ENCODE assay signal across 8 cellular contexts in the genomic region with DNA sequence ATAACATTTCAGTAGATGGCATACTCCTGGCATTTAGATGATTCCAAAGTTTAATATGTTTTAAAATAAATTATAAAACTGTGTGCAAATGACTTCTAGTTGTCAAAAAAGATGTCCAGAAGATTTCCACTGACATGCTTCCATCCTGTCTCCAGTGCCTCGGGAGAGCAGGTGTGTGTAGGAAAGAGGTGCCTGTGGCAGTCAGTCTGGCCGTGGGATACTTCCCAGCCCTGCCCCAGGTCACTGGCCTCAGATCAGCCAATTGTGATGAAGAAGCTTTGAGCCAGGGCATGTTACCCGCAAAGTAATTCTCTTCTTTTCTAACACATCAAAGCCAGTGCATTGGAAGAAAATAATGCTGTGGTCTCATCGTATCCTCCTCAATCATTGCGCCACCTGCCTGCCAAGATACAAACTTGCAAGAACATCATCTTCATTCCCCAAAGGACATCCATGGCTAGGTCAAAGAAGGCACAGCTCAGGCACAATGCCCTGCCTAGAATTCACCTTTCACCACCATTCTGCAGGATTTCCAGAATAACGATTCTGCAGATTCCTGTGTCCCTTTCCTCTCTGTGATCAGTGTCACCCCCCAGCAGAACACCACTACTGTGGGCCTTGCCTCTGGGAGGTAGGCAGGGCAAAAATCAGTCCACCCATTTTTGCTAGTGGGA. TPM values are rescaled to one million over a fixed set of nuclear protein-coding genes. Genes with fewer than 3 reads are reported as not detected.
A peak's percentile ranks its signal among the peaks of the same experiment; 100 is the strongest.
DNase-seq lines count a peak whose midpoint lies in the region; ATAC-seq and TF ChIP-seq lines count a peak whose summit lies in the region.

No MANE protein-coding gene starts in this region.

- H3K9me3 ChIP-seq in NT2/D1 (ENCODE audit: insufficient read depth, low read length) (no peaks in the 10 kb centered on the region), mammary epithelial cell (replicated peaks; ENCODE audit: insufficient read depth, low read length) (peaks cover 7% of the 10 kb centered on the region)

- no peak overlapping the region for H3K9ac ChIP-seq in NT2/D1 (ENCODE audit: insufficient read length, low read depth)
- no peak overlapping the region for H3K9ac ChIP-seq in mammary epithelial cell (ENCODE audit: insufficient read depth, low read length)

- H3K79me2 ChIP-seq in mammary epithelial cell (ENCODE audit: insufficient read depth, low read length), result no peaks in the 10 kb centered on the region

- BruUV-seq in mammary epithelial cell (replicated peaks; lab: Mats Ljungman, UMichigan), result no TSS peak

- H3K27ac ChIP-seq in mammary epithelial cell (ENCODE audit: insufficient read depth, low read depth, low read length), result no peak overlapping the region

- in situ Hi-C loops in GM13977 (cut with MboI; ENCODE audit: low pct_unique_long_range_greater_than_20kb, low sequenced_read_pairs, unreplicated experiment) (loop anchor here (5.0 to 25.0 kb wide), 2 partner anchors 232 to 472 kb away; no protein-coding TSS in a partner anchor), mammary epithelial cell (cut with MboI; ENCODE audit: low sequenced_read_pairs in 2 of 2) (loop anchor here (5.0 to 25.0 kb wide), 3 partner anchors 257 to 477 kb away; no protein-coding TSS in a partner anchor)

- no peaks in the 10 kb centered on the region for H4K20me1 ChIP-seq in mammary epithelial cell (ENCODE audit: insufficient read depth, low read length)

- CTCF ChIA-PET in mammary epithelial cell (lab: Charles Lee; ENCODE audit: low non-redundant PET), result interaction anchor here (0.5 to 0.6 kb wide), 2 partner anchors 393 to 402 kb away, joined by 3 read pairs; no protein-coding TSS in a partner anchor

- H3K27me3 ChIP-seq in NT2/D1 (ENCODE audit: insufficient read depth, insufficient read length) (peaks cover 28% of the 10 kb centered on the region), mammary epithelial cell (ENCODE audit: insufficient read depth, low read length) (no peaks in the 10 kb centered on the region)

- DNase-seq in CD1c-positive myeloid dendritic cell (ENCODE audit: extremely low spot score), result peak; percentile 45
- DNase-seq in GM13977 (ENCODE audit: low spot score), result no peak
- peak; percentile 46 for DNase-seq in NT2/D1 (ENCODE audit: low read depth, low spot score)
- DNase-seq in mammary epithelial cell, result peak; percentile 60
- DNase-seq in medulla oblongata (ENCODE audit: extremely low spot score), result peak; percentile 51
- no peak for DNase-seq in stimulated activated CD4-positive, alpha-beta T cell treated with anti-CD3 and anti-CD28 coated beads, Interleukin-2, amount 100 ng/mL, for 48 hours

- H3K36me3 ChIP-seq in NT2/D1 (ENCODE audit: insufficient read depth, insufficient read length, low read length) (no peaks in the 10 kb centered on the region), mammary epithelial cell (ENCODE audit: insufficient read depth, low read length) (no peaks in the 10 kb centered on the region)

- 26% methylated on average over 6 of the region's 6 CpGs for WGBS in mammary epithelial cell (ENCODE audit: low coverage, missing lambda C conversion rate)

- TF ChIP-seq CTCF in GM13977 (IDR thresholded peaks at IDR 0.05; ENCODE audit: extremely low read depth, insufficient read depth, missing control alignments), result peak; percentile 57
- peak; percentile 59 to 64 for TF ChIP-seq CTCF in mammary epithelial cell (conservative IDR thresholded peaks at IDR 0.05 in 1 of 2, IDR thresholded peaks at IDR 0.05 in 1 of 2; ENCODE audit: extremely low read depth in 1 of 2, insufficient read depth in 1 of 2, low read depth in 1 of 2, low read length in 2 of 2)

- H2AFZ ChIP-seq in mammary epithelial cell (ENCODE audit: low read depth, low read length), result no peak overlapping the region

- intact Hi-C loops in mammary epithelial cell (cut with micrococcal nuclease), result loop anchor here (2.0 to 5.0 kb wide), 2 partner anchors 113 to 132 kb away; no protein-coding TSS in a partner anchor

- H3K4me3 ChIP-seq in NT2/D1 (ENCODE audit: insufficient read length, low read depth) (no peak overlapping the region), mammary epithelial cell (replicated peaks in 1 of 3; ENCODE audit: insufficient read depth in 1 of 3, low read depth in 2 of 3, low read length in 3 of 3) (no peak overlapping the region)

- no peak overlapping the region for H3K4me2 ChIP-seq in mammary epithelial cell (ENCODE audit: insufficient read depth, low read depth, low read length)

- ATAC-seq in GM19452 (IDR thresholded peaks at IDR 0.05; ENCODE audit: unreplicated experiment) (no peak), HG03439 (IDR thresholded peaks at IDR 0.05; ENCODE audit: unreplicated experiment) (no peak)

- H3K4me1 ChIP-seq in NT2/D1 (ENCODE audit: insufficient read depth, insufficient read length) (no peaks in the 10 kb centered on the region), mammary epithelial cell (ENCODE audit: insufficient read depth, low read length) (peaks cover 19% of the 10 kb centered on the region)

- dilution Hi-C loops in mammary epithelial cell (cut with HindIII; ENCODE audit: low sequenced_read_pairs), result loop anchor here (25.0 kb wide), 2 partner anchors 257 to 482 kb away; no protein-coding TSS in a partner anchor

RNA-seq across cellular contexts. Expression of a gene that starts 6.3 kb away (rescaled TPM):
- total RNA-seq in mammary epithelial cell, result 10 to 100 TPM in 1 of 2 donors, 1 to 10 TPM in 1; 3.8 to 45.9 TPM
- 29.7 TPM for polyA plus RNA-seq in mammary epithelial cell
- 62.8 TPM for polyA minus RNA-seq in mammary epithelial cell

Comparison
In these comparisons a context has a peak if more than half of its experiments do, and no peak if none do; other contexts are left out.
1. DNase-seq: peak in CD1c-positive myeloid dendritic cell (single experiment), NT2/D1 (single experiment), mammary epithelial cell (single experiment) and medulla oblongata (single experiment); none in GM13977 (single experiment) and stimulated activated CD4-positive, alpha-beta T cell treated with anti-CD3 and anti-CD28 coated beads, Interleukin-2, amount 100 ng/mL, for 48 hours (0 of 2).